Comparison of ENCODE assay signal across 8 cellular contexts in the genomic region with DNA sequence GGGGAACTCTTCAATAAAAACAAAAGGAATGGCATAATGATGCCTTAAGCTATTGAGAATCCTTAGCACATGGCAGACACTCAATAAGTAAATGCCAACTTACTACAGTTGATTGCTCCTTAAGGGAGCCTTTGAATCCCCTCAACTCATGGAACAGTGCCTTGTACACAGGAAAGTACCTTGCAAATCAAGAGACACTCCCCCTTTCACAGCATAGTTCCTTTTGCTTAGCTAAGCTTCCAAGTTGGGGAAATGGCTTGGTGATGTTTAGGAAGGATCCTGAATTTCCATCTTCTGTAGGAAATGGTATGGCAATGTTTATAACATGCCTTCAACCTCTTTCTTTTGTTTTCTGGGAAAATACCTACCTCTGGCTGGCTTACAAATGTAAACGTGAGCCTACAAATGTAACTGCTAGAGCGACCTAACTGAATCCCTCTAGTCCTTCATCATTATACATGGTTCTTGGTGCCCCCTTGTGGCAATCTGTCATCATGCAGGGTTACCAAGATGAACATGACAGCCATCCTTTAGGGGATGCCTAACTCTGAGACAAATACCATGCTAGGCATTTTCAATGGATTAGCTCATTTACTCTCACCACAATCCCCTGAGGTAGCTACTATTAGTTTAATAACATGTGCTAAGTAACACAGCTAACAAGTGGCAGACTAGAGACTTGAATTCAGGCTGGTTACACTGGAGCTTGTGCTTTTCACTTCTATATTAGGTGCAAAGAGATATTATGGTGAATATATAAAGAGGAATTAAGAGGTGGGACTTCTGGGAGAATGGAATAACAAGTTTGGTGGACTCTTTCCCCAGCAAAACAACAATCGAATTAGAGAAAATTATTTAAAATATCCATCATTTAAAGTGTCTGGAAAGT.
DNase-seq lines count a peak whose midpoint lies in the region; ATAC-seq and TF ChIP-seq lines count a peak whose summit lies in the region.

No MANE protein-coding gene starts in this region.

- H3K27me3 ChIP-seq in A673 (replicated peaks; ENCODE audit: insufficient read depth, low read depth, low read length, poor library complexity): no peaks in the 10 kb centered on the region

- DNase-seq in A673 (ENCODE audit: low spot score) (peak; percentile 91), NCI-H1930 (lab: John Stamatoyannopoulos, UW) (peak; percentile 56 to 57), T1000 (lab: John Stamatoyannopoulos, UW) (peak; percentile 23), astrocyte of the hippocampus (ENCODE audit: low read depth, low spot score) (peak; percentile 81), iPS DF 4.7 (ENCODE audit: extremely low read depth, low spot score) (peak; percentile 71)
- peak; percentile 30 to 64 for DNase-seq in stimulated activated CD4-positive, alpha-beta T cell treated with anti-CD3 and anti-CD28 coated beads, Interleukin-15, amount 100 ng/mL, for 48 hours (ENCODE audit: low read depth in 2 of 2)

- CTCF ChIA-PET in A673 (lab: Charles Lee): interaction anchor here (0.6 to 2.2 kb wide), 8 partner anchors 9 to 364 kb away, joined by 3 to 10 read pairs (median 4); no protein-coding TSS in a partner anchor

- H3K9me3 ChIP-seq in A673 (ENCODE audit: low read depth, low read length, poor library complexity, severe bottlenecking): peaks cover 5% of the 10 kb centered on the region

- no peaks in the 10 kb centered on the region for H3K36me3 ChIP-seq in A673 (ENCODE audit: insufficient read depth, low read length, poor library complexity, severe bottlenecking)

- peak; percentile 97 for ATAC-seq in GM18517 (IDR thresholded peaks at IDR 0.05; ENCODE audit: unreplicated experiment)
- peak; percentile 97 for ATAC-seq in HG02981 (IDR thresholded peaks at IDR 0.05; ENCODE audit: unreplicated experiment)

- H3K4me1 ChIP-seq in A673 (ENCODE audit: insufficient read depth, low read length, poor library complexity, severe bottlenecking): peaks cover 3% of the 10 kb centered on the region

- POLR2A ChIA-PET in A673 (lab: Charles Lee; ENCODE audit: low non-redundant PET): no interaction called here

- no TSS peak for BruUV-seq in A673 (replicated peaks; lab: Mats Ljungman, UMichigan)

- intact Hi-C loops in A673 (cut with micrococcal nuclease; ENCODE audit: unreplicated experiment): loop anchor here (1.0 kb wide), 1 partner anchor 158 kb away; no protein-coding TSS in a partner anchor

- H3K4me3 ChIP-seq in A673 (ENCODE audit: low read depth, low read length, poor library complexity, severe bottlenecking): no peak overlapping the region

- TF ChIP-seq CTCF in A673 (conservative IDR thresholded peaks at IDR 0.05; ENCODE audit: low read depth, low read length): peak; percentile 91

- no peak overlapping the region for H3K27ac ChIP-seq in A673 (ENCODE audit: low read depth, low read length, poor library complexity, severe bottlenecking)

Comparison
In these comparisons a context has a peak if more than half of its experiments do, and no peak if none do; other contexts are left out.
1. DNase-seq: peak in every context shown above with its lines; median percentile 91 in A673; 81 in astrocyte of the hippocampus; 71 in iPS DF 4.7; 56 in NCI-H1930; 47 in stimulated activated CD4-positive, alpha-beta T cell treated with anti-CD3 and anti-CD28 coated beads, Interleukin-15, amount 100 ng/mL, for 48 hours; 23 in T1000.